10 cellular contexts compared by ENCODE assay signal in genomic region chr17:50920891-50921595, GRCh38. TPM values are rescaled to one million over a fixed set of nuclear protein-coding genes. Genes with fewer than 3 reads are reported as not detected.
DNase-seq lines count a peak whose midpoint lies in the region; ATAC-seq and TF ChIP-seq lines count a peak whose summit lies in the region.
"Had no signal": no experiment of that assay in that cellular context is flagged by ENCODE, and none has a peak within 500 bp of the region (broad histone marks: within the 10 kb centered on the region; RNA-seq: fewer than 3 reads in every experiment).

No MANE protein-coding gene starts in this region.

- DNase-seq in CD4-positive, alpha-beta T cell: no peak
- DNase-seq in activated CD8-positive, alpha-beta memory T cell treated with anti-CD3 and anti-CD28 coated beads, Interleukin-2, amount 50 U/mL, for 48 hours: no peak
- no peak for DNase-seq in activated naive CD8-positive, alpha-beta T cell treated with anti-CD3 and anti-CD28 coated beads, Interleukin-2, amount 50 U/mL, for 24 hours
- no peak for DNase-seq in upper lobe of right lung
- DNase-seq: activated B cell treated with CpG ODN at 0.5 μM for 24 hours, DMS79 treated with DMSO at 0.1 percent for 48 hours had no signal

- no peaks in the 10 kb centered on the region for H3K36me3 ChIP-seq in upper lobe of right lung

- POLR2A ChIA-PET in CD4-positive, alpha-beta T cell (lab: Charles Lee): interaction anchor here (1.1 to 2.2 kb wide), 2 partner anchors 54 to 55 kb away, joined by 5 to 8 read pairs; partner anchors contain the start of gene TOB1

- H3K36me3 Mint-ChIP-seq in CD4-positive, alpha-beta T cell (ENCODE audit: low read depth): no peaks in the 10 kb centered on the region
- H3K36me3 Mint-ChIP-seq in IgD-negative memory B cell: no peaks in the 10 kb centered on the region
- H3K36me3 Mint-ChIP-seq in dendritic cell treated with granulocyte-macrophage colony-stimulating factor and Interleukin-4, amounts not matched to agents 40 ng/mL and 50 ng/mL, for 4 days (ENCODE audit: low read depth): no peaks in the 10 kb centered on the region
- no peaks in the 10 kb centered on the region for H3K36me3 Mint-ChIP-seq in nephron (ENCODE audit: low read depth)
- no peaks in the 10 kb centered on the region for H3K36me3 Mint-ChIP-seq in activated naive CD8-positive, alpha-beta T cell treated with anti-CD3 and anti-CD28 coated beads, Interleukin-2, amount 50 U/mL, for 24 hours (ENCODE audit: low read depth)

- H3K9me3 Mint-ChIP-seq in CD4-positive, alpha-beta T cell: no peaks in the 10 kb centered on the region
- H3K9me3 Mint-ChIP-seq in IgD-negative memory B cell (no peaks in the 10 kb centered on the region), nephron (no peaks in the 10 kb centered on the region)
- H3K9me3 Mint-ChIP-seq in dendritic cell treated with granulocyte-macrophage colony-stimulating factor and Interleukin-4, amounts not matched to agents 40 ng/mL and 50 ng/mL, for 4 days: no peaks in the 10 kb centered on the region
- peaks cover 1% of the 10 kb centered on the region for H3K9me3 Mint-ChIP-seq in activated naive CD8-positive, alpha-beta T cell treated with anti-CD3 and anti-CD28 coated beads, Interleukin-2, amount 50 U/mL, for 24 hours
- H3K9me3 Mint-ChIP-seq: activated B cell treated with CpG ODN at 0.5 μM for 24 hours had no signal

- H3K27ac ChIP-seq in CD4-positive, alpha-beta T cell (ENCODE audit: low read depth, low read length): no peak overlapping the region
- no peak overlapping the region for H3K27ac ChIP-seq in upper lobe of right lung

- no peaks in the 10 kb centered on the region for H3K27me3 Mint-ChIP-seq in CD4-positive, alpha-beta T cell
- H3K27me3 Mint-ChIP-seq in IgD-negative memory B cell (peaks cover 6% of the 10 kb centered on the region), nephron (ENCODE audit: low read depth) (peaks cover 22% of the 10 kb centered on the region)
- H3K27me3 Mint-ChIP-seq in dendritic cell treated with granulocyte-macrophage colony-stimulating factor and Interleukin-4, amounts not matched to agents 40 ng/mL and 50 ng/mL, for 4 days: peaks cover 8% of the 10 kb centered on the region
- H3K27me3 Mint-ChIP-seq in activated naive CD8-positive, alpha-beta T cell treated with anti-CD3 and anti-CD28 coated beads, Interleukin-2, amount 50 U/mL, for 24 hours: no peaks in the 10 kb centered on the region
- H3K27me3 Mint-ChIP-seq: activated B cell treated with CpG ODN at 0.5 μM for 24 hours had no signal

- no peak overlapping the region for H3K4me3 Mint-ChIP-seq in CD4-positive, alpha-beta T cell
- H3K4me3 Mint-ChIP-seq in IgD-negative memory B cell (peak overlapping the region in 1 of 4 donors; percentile 63), nephron (no peak overlapping the region)
- peak overlapping the region; percentile 21 for H3K4me3 Mint-ChIP-seq in dendritic cell treated with granulocyte-macrophage colony-stimulating factor and Interleukin-4, amounts not matched to agents 40 ng/mL and 50 ng/mL, for 4 days
- H3K4me3 Mint-ChIP-seq in activated naive CD8-positive, alpha-beta T cell treated with anti-CD3 and anti-CD28 coated beads, Interleukin-2, amount 50 U/mL, for 24 hours: no peak overlapping the region
- H3K4me3 Mint-ChIP-seq: activated B cell treated with CpG ODN at 0.5 μM for 24 hours had no signal

- H3K4me1 Mint-ChIP-seq in CD4-positive, alpha-beta T cell (ENCODE audit: low read depth): peaks cover 37% of the 10 kb centered on the region
- H3K4me1 Mint-ChIP-seq in IgD-negative memory B cell (peaks cover 3 to 19% (median 10%) of the 10 kb centered on the region in 3 donors), nephron (peaks cover 56% of the 10 kb centered on the region)
- H3K4me1 Mint-ChIP-seq in dendritic cell treated with granulocyte-macrophage colony-stimulating factor and Interleukin-4, amounts not matched to agents 40 ng/mL and 50 ng/mL, for 4 days (ENCODE audit: low read depth): peaks cover 54% of the 10 kb centered on the region
- H3K4me1 Mint-ChIP-seq in activated naive CD8-positive, alpha-beta T cell treated with anti-CD3 and anti-CD28 coated beads, Interleukin-2, amount 50 U/mL, for 24 hours: peaks cover 45% of the 10 kb centered on the region

- no peaks in the 10 kb centered on the region for H3K27me3 ChIP-seq in CD4-positive, alpha-beta T cell (ENCODE audit: control insufficient read depth, insufficient read depth, low read length)
- no peaks in the 10 kb centered on the region for H3K27me3 ChIP-seq in upper lobe of right lung

- H3K4me3 ChIP-seq in upper lobe of right lung: no peak overlapping the region

- H3K4me1 ChIP-seq in upper lobe of right lung: peaks cover 11% of the 10 kb centered on the region

- CTCF ChIA-PET in CD4-positive, alpha-beta T cell (lab: Charles Lee): no interaction called here

- intact Hi-C loops in CD4-positive, alpha-beta T cell (cut with DNase I, micrococcal nuclease): no loop called here
- intact Hi-C loops in dendritic cell treated with granulocyte-macrophage colony-stimulating factor and Interleukin-4, amounts not matched to agents 40 ng/mL and 50 ng/mL, for 4 days (cut with micrococcal nuclease): no loop called here
- intact Hi-C loops in upper lobe of right lung (cut with DNase I): no loop called here

- peak overlapping the region; percentile 93 for H3K27ac Mint-ChIP-seq in CD4-positive, alpha-beta T cell
- H3K27ac Mint-ChIP-seq in IgD-negative memory B cell (peak overlapping the region in 2 of 3 donors; percentile 34 to 94), nephron (peak overlapping the region; percentile 55 to 91 (median 87))
- peak overlapping the region; percentile 59 for H3K27ac Mint-ChIP-seq in dendritic cell treated with granulocyte-macrophage colony-stimulating factor and Interleukin-4, amounts not matched to agents 40 ng/mL and 50 ng/mL, for 4 days
- no peak overlapping the region for H3K27ac Mint-ChIP-seq in activated naive CD8-positive, alpha-beta T cell treated with anti-CD3 and anti-CD28 coated beads, Interleukin-2, amount 50 U/mL, for 24 hours

- no peak for TF ChIP-seq CTCF in CD4-positive, alpha-beta T cell (IDR thresholded peaks at IDR 0.05)
- TF ChIP-seq CTCF in nephron (IDR thresholded peaks at IDR 0.05; ENCODE audit: unreplicated experiment in 3 of 3): no peak
- no peak for TF ChIP-seq CTCF in upper lobe of right lung (IDR thresholded peaks at IDR 0.05)

- H3K9me3 ChIP-seq in CD4-positive, alpha-beta T cell (ENCODE audit: control insufficient read depth, low read length): no peaks in the 10 kb centered on the region
- no peaks in the 10 kb centered on the region for H3K9me3 ChIP-seq in upper lobe of right lung

- ATAC-seq in CD4-positive, alpha-beta T cell (ENCODE audit: poor library complexity): no peak
- ATAC-seq in activated naive CD8-positive, alpha-beta T cell treated with anti-CD3 and anti-CD28 coated beads, Interleukin-2, amount 50 U/mL, for 24 hours: no peak
- ATAC-seq in GM18502 (IDR thresholded peaks at IDR 0.05; ENCODE audit: poor library complexity, unreplicated experiment) (no peak), upper lobe of right lung (no peak)

RNA-seq across cellular contexts. Expression of gene TOB1, which starts 54.9 kb away (rescaled TPM):
- total RNA-seq in CD4-positive, alpha-beta T cell: 100 to 1,000 TPM; 419 to 449 TPM
- polyA plus RNA-seq in IgD-negative memory B cell: 8.2 TPM
- 70.1 TPM for total RNA-seq in upper lobe of right lung
